Comparison of ENCODE assay signal across 7 cellular contexts in the genomic region with DNA sequence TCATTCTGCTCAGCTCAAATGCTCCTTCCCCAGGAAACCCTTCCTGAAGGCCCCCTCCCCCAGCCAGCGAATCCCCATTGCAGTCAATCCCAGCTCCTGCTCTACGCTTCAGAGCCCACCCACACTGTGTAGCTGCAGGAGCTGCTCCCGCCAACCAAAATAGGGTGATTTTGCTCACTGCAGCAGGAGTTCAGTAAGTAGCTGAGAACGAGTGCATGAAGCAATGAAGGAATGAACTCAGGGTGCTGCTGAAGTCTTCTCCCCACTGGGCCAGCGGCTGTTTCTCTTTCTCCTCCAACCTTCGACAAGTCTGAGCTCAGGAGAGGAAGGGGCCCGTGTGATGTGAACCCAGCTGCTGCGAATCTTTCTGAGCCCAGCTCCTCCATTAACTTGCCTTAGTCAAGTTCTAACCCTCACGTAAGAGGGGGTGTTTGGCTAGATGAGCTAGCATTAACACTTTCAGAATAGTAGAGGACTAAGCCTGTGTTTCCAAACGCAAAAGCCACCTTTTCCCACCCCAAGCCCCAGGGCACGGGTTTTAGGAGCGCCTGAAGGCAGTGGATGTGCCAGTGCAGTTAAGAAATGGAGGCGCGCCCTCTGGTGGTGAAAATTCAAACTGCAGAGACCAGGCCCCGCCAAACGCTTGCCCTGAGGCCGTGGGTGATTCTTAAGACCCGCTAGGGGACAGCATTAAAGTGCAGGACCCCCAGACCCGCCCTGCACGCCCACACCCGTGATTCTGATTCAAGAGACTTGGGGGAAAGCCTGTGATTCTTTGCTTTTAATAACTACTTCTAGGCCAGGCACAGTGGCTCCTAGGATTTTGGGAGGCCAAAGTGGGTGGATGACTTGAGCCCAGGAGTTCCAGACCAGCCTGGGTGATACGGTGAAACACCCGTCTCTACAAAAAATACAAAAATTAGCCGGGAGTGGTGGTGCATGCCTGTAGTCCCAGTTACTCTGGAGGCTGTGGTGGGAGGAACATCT. TPM values are rescaled to one million over a fixed set of nuclear protein-coding genes. Genes with fewer than 3 reads are reported as not detected.
DNase-seq lines count a peak whose midpoint lies in the region; ATAC-seq and TF ChIP-seq lines count a peak whose summit lies in the region.

No MANE protein-coding gene starts in this region.

- peaks cover 23% of the 10 kb centered on the region for H3K9me3 ChIP-seq in left ventricle myocardium inferior (replicated peaks)
- peaks cover 0 to 6% (median 0%) of the 10 kb centered on the region in 4 donors for H3K9me3 ChIP-seq in sigmoid colon

- H3K36me3 ChIP-seq in left ventricle myocardium inferior (no peaks in the 10 kb centered on the region), sigmoid colon (no peaks in the 10 kb centered on the region)

- intact Hi-C loops in left ventricle myocardium inferior (cut with micrococcal nuclease) (no loop called here), sigmoid colon (cut with DNase I) (no loop called here)

- TF ChIP-seq EP300 in sigmoid colon (IDR thresholded peaks at IDR 0.05) = no peak

- no peak overlapping the region for H3K27ac ChIP-seq in left ventricle myocardium inferior (replicated peaks)
- H3K27ac ChIP-seq in sigmoid colon = no peak overlapping the region

- peaks cover 56% of the 10 kb centered on the region for H3K27me3 ChIP-seq in left ventricle myocardium inferior (ENCODE audit: low read depth)
- peaks cover 0 to 11% (median 5%) of the 10 kb centered on the region in 3 donors for H3K27me3 ChIP-seq in sigmoid colon

- DNase-seq in GM12864 (ENCODE audit: low read depth) = no peak
- peak; percentile 37 for DNase-seq in RPMI8226
- DNase-seq in activated naive CD4-positive, alpha-beta T cell treated with anti-CD3 and anti-CD28 coated beads, Interleukin-2, amount 50 U/mL, for 16 hours = peak; percentile 46
- DNase-seq in left ventricle myocardium inferior = peak; percentile 47
- no peak for DNase-seq in sigmoid colon

- H3K4me1 ChIP-seq in left ventricle myocardium inferior (no peaks in the 10 kb centered on the region), sigmoid colon (no peaks in the 10 kb centered on the region)

- peak; percentile 53 for ATAC-seq in HG03025 (IDR thresholded peaks at IDR 0.05; ENCODE audit: low FRiP score, unreplicated experiment)
- ATAC-seq in HG03135 (IDR thresholded peaks at IDR 0.05; ENCODE audit: unreplicated experiment) = no peak

- TF ChIP-seq CTCF in GM12864 (IDR thresholded peaks at IDR 0.05; ENCODE audit: low read depth, low read length, missing control alignments) (peak; percentile 82), left ventricle myocardium inferior (IDR thresholded peaks at IDR 0.05; ENCODE audit: borderline replicate concordance) (peak; percentile 94), sigmoid colon (IDR thresholded peaks at IDR 0.05) (peak in 3 of 4 experiments; percentile 58 to 85 (median 70))

- 30 to 31% methylated on average over 24 of the region's 24 CpGs for WGBS in sigmoid colon, 2 donors

- H3K4me3 ChIP-seq in GM12864 (ENCODE audit: low read depth, low read length) = no peak overlapping the region
- no peak overlapping the region for H3K4me3 ChIP-seq in left ventricle myocardium inferior
- no peak overlapping the region for H3K4me3 ChIP-seq in sigmoid colon

- no peak for TF ChIP-seq POLR2A in sigmoid colon (IDR thresholded peaks at IDR 0.05)

RNA-seq across cellular contexts. Expression of a gene that starts 11.9 kb away (rescaled TPM):
- total RNA-seq in left ventricle myocardium inferior = not detected
- not detected for total RNA-seq in sigmoid colon
- polyA plus RNA-seq in sigmoid colon = not detected

RNA-seq across cellular contexts. Expression of a gene that starts 31.9 kb away (rescaled TPM):
- total RNA-seq in left ventricle myocardium inferior (2.1 TPM), sigmoid colon (1 to 10 TPM; 1.4 to 9.3 (median 3.3) TPM)
- polyA plus RNA-seq in sigmoid colon = 1 to 10 TPM in 1 of 3 donors, under 1 TPM in 1, not detected in 1; 0.69 to 4.5 TPM

RNA-seq across cellular contexts. Expression of a gene that starts 40.0 kb away (rescaled TPM):
- total RNA-seq in left ventricle myocardium inferior (not detected), sigmoid colon (not detected)
- polyA plus RNA-seq in sigmoid colon = not detected

Comparison
In these comparisons a context has a peak if more than half of its experiments do, and no peak if none do; other contexts are left out.
1. DNase-seq: peak in RPMI8226 (single experiment), activated naive CD4-positive, alpha-beta T cell treated with anti-CD3 and anti-CD28 coated beads, Interleukin-2, amount 50 U/mL, for 16 hours (single experiment) and left ventricle myocardium inferior (single experiment); none in GM12864 (single experiment) and sigmoid colon (single experiment).
2. Peak in every context shown above with its lines, with median percentiles within 50 percentile points of each other: CTCF ChIP-seq.